Comparison of ENCODE assay signal across 10 cellular contexts in the genomic region with DNA sequence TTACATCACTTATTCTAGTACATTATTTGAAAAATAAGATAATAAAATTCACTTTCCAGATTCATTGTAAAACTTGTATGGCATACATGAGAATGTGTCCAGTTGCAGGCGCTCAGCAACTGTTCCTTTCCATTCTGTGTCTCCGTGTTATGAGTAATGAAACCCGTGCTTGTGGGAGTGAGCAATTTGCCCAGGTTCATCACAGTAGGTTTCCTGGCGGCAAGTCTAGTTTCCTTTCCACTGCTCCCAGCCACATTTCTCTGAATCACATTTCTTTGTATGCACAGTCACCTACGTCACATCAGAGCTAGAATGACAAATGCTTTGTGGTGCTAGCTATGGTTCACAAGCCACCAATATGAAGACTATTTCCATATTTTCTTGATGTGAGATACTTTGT. TPM values are rescaled to one million over a fixed set of nuclear protein-coding genes. Genes with fewer than 3 reads are reported as not detected.
A peak's percentile ranks its signal among the peaks of the same experiment; 100 is the strongest.
DNase-seq lines count a peak whose midpoint lies in the region; ATAC-seq and TF ChIP-seq lines count a peak whose summit lies in the region.
"Had no signal": no experiment of that assay in that cellular context is flagged by ENCODE, and none has a peak within 500 bp of the region (broad histone marks: within the 10 kb centered on the region; RNA-seq: fewer than 3 reads in every experiment).

No MANE protein-coding gene starts in this region.

- peaks cover 0 to 43% of the 10 kb centered on the region in 2 donors for H3K36me3 ChIP-seq in left lung

- no peaks in the 10 kb centered on the region for H3K4me1 Mint-ChIP-seq in effector memory CD8-positive, alpha-beta T cell (ENCODE audit: low read depth in 2 of 2)
- H3K4me1 Mint-ChIP-seq: neural crest cell had no signal

- no peaks in the 10 kb centered on the region for H3K27me3 ChIP-seq in left lung

- H3K4me3 ChIP-seq in cardiac fibroblast (replicated peaks in 1 of 2; ENCODE audit: low read depth in 2 of 2, low read length in 2 of 2): no peak overlapping the region
- H3K4me3 ChIP-seq in left lung: no peak overlapping the region

- H3K9me3 ChIP-seq in left lung: no peaks in the 10 kb centered on the region

- ATAC-seq in GM19463 (IDR thresholded peaks at IDR 0.05; ENCODE audit: unreplicated experiment) (peak; percentile 54), left lung (no peak)
- no peak for ATAC-seq in effector memory CD8-positive, alpha-beta T cell (replicated peaks)

- no peak overlapping the region for H3K27ac ChIP-seq in left lung

- no peak overlapping the region for H3K4me3 Mint-ChIP-seq in effector memory CD8-positive, alpha-beta T cell
- H3K4me3 Mint-ChIP-seq: neural crest cell had no signal

- H3K27ac Mint-ChIP-seq in effector memory CD8-positive, alpha-beta T cell: no peak overlapping the region

- H3K27me3 Mint-ChIP-seq in effector memory CD8-positive, alpha-beta T cell: peaks cover 7 to 10% of the 10 kb centered on the region in 2 donors

- DNase-seq in activated CD4-positive, alpha-beta T cell treated with anti-CD3 and anti-CD28 coated beads for 4 hours: peak; percentile 26 to 52
- peak; percentile 66 to 93 for DNase-seq in cardiac fibroblast (ENCODE audit: low read depth in 2 of 2)
- peak; percentile 78 for DNase-seq in stimulated activated CD4-positive, alpha-beta T cell treated with anti-CD3 and anti-CD28 coated beads, Interleukin-4, amount 100 ng/mL, for 24 hours
- no peak for DNase-seq in T-helper 9 cell
- DNase-seq in SIG-M5 (lab: John Stamatoyannopoulos, UW): no peak
- no peak for DNase-seq in effector memory CD8-positive, alpha-beta T cell
- no peak for DNase-seq in left lung
- DNase-seq: NCI-H526 had no signal

- no peaks in the 10 kb centered on the region for H3K36me3 Mint-ChIP-seq in effector memory CD8-positive, alpha-beta T cell (ENCODE audit: insufficient read depth)

- H3K4me1 ChIP-seq in left lung: no peaks in the 10 kb centered on the region

- H3K9me3 Mint-ChIP-seq in effector memory CD8-positive, alpha-beta T cell: no peaks in the 10 kb centered on the region
- H3K9me3 Mint-ChIP-seq: neural crest cell had no signal

- TF ChIP-seq CTCF in cardiac fibroblast (IDR thresholded peaks at IDR 0.05; ENCODE audit: low read depth, low read length): no peak
- TF ChIP-seq CTCF in left lung (IDR thresholded peaks at IDR 0.05): no peak

- intact Hi-C loops in left lung (cut with DNase I): no loop called here

RNA-seq across cellular contexts. Expression of a gene that starts 39.9 kb away (rescaled TPM):
- 10 to 100 TPM; 38.8 to 39.0 TPM for total RNA-seq in left lung

Comparison
In these comparisons a context has a peak if more than half of its experiments do, and no peak if none do; other contexts are left out.
1. DNase-seq: peak in activated CD4-positive, alpha-beta T cell treated with anti-CD3 and anti-CD28 coated beads for 4 hours (2 of 2), cardiac fibroblast (2 of 2) and stimulated activated CD4-positive, alpha-beta T cell treated with anti-CD3 and anti-CD28 coated beads, Interleukin-4, amount 100 ng/mL, for 24 hours (single experiment); none in T-helper 9 cell (single experiment), SIG-M5 (single experiment), effector memory CD8-positive, alpha-beta T cell (0 of 3) and left lung (0 of 2).